Comparison of ENCODE assay signal across 19 cellular contexts in the genomic region with DNA sequence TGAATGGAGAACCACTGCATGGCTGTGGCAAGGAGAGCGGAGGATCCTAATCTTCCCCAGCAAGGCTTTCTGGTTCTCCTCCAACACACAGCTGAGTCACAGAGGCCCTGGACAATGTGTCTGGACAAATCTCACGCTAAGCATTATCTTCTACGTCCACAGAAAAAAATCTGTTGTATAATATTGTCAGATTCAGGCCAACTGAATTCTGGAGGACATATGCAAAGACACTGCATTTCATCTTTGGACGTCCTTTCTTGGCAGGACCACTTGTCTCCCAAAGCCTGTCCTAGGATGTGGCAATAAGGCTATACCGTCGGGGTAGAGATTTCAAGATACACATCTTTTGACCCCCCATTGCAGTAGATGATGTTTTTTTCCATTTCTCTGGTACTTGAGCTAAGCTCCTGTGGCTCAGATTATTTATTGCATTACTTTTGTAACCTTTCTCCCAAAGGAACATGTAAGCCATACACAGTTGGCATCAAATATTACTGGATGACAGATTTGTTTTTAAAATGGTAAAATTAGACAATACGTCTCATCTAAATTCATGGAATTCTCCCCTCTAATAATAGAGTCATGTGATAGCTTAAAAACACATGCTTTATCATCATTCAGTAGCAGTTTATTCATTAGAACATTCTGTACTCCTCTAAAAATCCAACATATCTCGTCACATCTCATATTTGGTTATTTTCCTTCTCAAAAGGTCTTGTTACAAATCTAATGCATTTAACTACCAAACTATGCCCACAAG. TPM values are rescaled to one million over a fixed set of nuclear protein-coding genes. Genes with fewer than 3 reads are reported as not detected.
DNase-seq lines count a peak whose midpoint lies in the region; ATAC-seq and TF ChIP-seq lines count a peak whose summit lies in the region.
"Had no signal": no experiment of that assay in that cellular context is flagged by ENCODE, and none has a peak within 500 bp of the region (broad histone marks: within the 10 kb centered on the region; RNA-seq: fewer than 3 reads in every experiment).

No MANE protein-coding gene starts in this region.

- ATAC-seq in Right ventricle myocardium inferior (peak; percentile 87), Right ventricle myocardium superior (ENCODE audit: poor library complexity) (peak; percentile 88), omental fat pad (ENCODE audit: low FRiP score) (peak; percentile 54), aorta (ENCODE audit: low FRiP score) (peak; percentile 84), HG03025 (IDR thresholded peaks at IDR 0.05; ENCODE audit: low FRiP score, unreplicated experiment) (no peak)
- ATAC-seq: Panc1; stimulated activated effector memory CD8-positive, alpha-beta T cell treated with anti-CD3 and anti-CD28 coated beads, Interleukin-12 subunit alpha, Interleukin-12 subunit beta, amount 100 ng/mL, for 72 hours; WTC11 had no signal

- no peak overlapping the region for H3K27ac ChIP-seq in aorta (ENCODE audit: low read depth in 1 of 2, low read length in 2 of 2)
- H3K27ac ChIP-seq: 22Rv1, colonic mucosa had no signal

- H3K4me3 ChIP-seq in aorta (ENCODE audit: low read length in 2 of 2) = no peak overlapping the region
- H3K4me3 ChIP-seq: colonic mucosa had no signal

- H3K4me1 ChIP-seq in aorta (ENCODE audit: control insufficient read depth in 1 of 2, insufficient read depth in 2 of 2, low read length in 2 of 2) = peaks cover 0 to 3% of the 10 kb centered on the region in 2 donors
- H3K4me1 ChIP-seq: colonic mucosa had no signal

- no peaks in the 10 kb centered on the region for H3K36me3 ChIP-seq in aorta (ENCODE audit: control insufficient read depth in 1 of 2, insufficient read depth in 2 of 2, low read length in 1 of 2)
- H3K36me3 ChIP-seq: colonic mucosa had no signal

- H3K9me3 ChIP-seq in aorta (ENCODE audit: control insufficient read depth, low read length) = no peaks in the 10 kb centered on the region
- H3K9me3 ChIP-seq: colonic mucosa had no signal

- 66 to 72% methylated on average over 8 of the region's 8 CpGs for WGBS in aorta, 2 donors

- no peak for TF ChIP-seq CTCF in omental fat pad (IDR thresholded peaks at IDR 0.05)

- intact Hi-C loops in Right ventricle myocardium inferior (cut with DNase I) = no loop called here
- intact Hi-C loops in cardiac septum (cut with DNase I) = no loop called here
- intact Hi-C loops in Right ventricle myocardium superior (cut with DNase I) = no loop called here
- intact Hi-C loops in aorta (cut with DNase I) = no loop called here

- DNase-seq in Right ventricle myocardium inferior (ENCODE audit: missing footprints) (no peak), cardiac septum (ENCODE audit: low spot score) (no peak), Right ventricle myocardium superior (peak; percentile 37), omental fat pad (ENCODE audit: low spot score) (no peak), aorta (no peak), SIG-M5 treated with dmso at 0.1 percent for 504 hours (lab: John Stamatoyannopoulos, UW; ENCODE audit: unreplicated experiment) (no peak)
- no peak for DNase-seq in stimulated activated CD4-positive, alpha-beta T cell treated with anti-CD3 and anti-CD28 coated beads, Interleukin-4, amount 100 ng/mL, for 1 hour
- DNase-seq: activated naive CD4-positive, alpha-beta T cell treated with Interleukin-2 at 50 U/mL for 16 hours; CD4-positive, alpha-beta memory T cell; colonic mucosa; stimulated activated CD4-positive, alpha-beta T cell treated with anti-CD3 and anti-CD28 coated beads, Interleukin-4, amount 100 ng/mL, for 4 hours had no signal

- no peaks in the 10 kb centered on the region for H3K27me3 ChIP-seq in aorta (ENCODE audit: control insufficient read depth in 1 of 2, insufficient read depth in 2 of 2, low read length in 1 of 2)
- H3K27me3 ChIP-seq: colonic mucosa had no signal

RNA-seq across cellular contexts. Expression of a gene that starts 19.4 kb away (rescaled TPM):
- total RNA-seq in Right ventricle myocardium inferior = 3.8 TPM
- 0.38 TPM for total RNA-seq in cardiac septum
- total RNA-seq in Right ventricle myocardium superior = 2.3 TPM
- total RNA-seq in omental fat pad = 100 to 1,000 TPM in 2 of 4 donors, 10 to 100 TPM in 2; 13.1 to 169 (median 93.0) TPM
- 10 to 100 TPM; 26.8 to 28.2 TPM for total RNA-seq in aorta
- polyA plus RNA-seq in aorta = 10 to 100 TPM in 1 of 2 donors, 1 to 10 TPM in 1; 8.1 to 11.0 TPM
- total RNA-seq: CD4-positive, alpha-beta memory T cell; mononuclear cell; NCI-H460; pulmonary artery endothelial cell had no signal
- polyA plus RNA-seq: CD4-positive, alpha-beta memory T cell had no signal
